20 cellular contexts compared by ENCODE assay signal in genomic region chr12:110230655-110231054, GRCh38. TPM values are rescaled to one million over a fixed set of nuclear protein-coding genes. Genes with fewer than 3 reads are reported as not detected.
A peak's percentile ranks its signal among the peaks of the same experiment; 100 is the strongest.
DNase-seq lines count a peak whose midpoint lies in the region; ATAC-seq and TF ChIP-seq lines count a peak whose summit lies in the region.
"Had no signal": no experiment of that assay in that cellular context is flagged by ENCODE, and none has a peak within 500 bp of the region (broad histone marks: within the 10 kb centered on the region; RNA-seq: fewer than 3 reads in every experiment).

No MANE protein-coding gene starts in this region.

- H3K27me3 ChIP-seq in cardiac muscle cell: no peaks in the 10 kb centered on the region
- H3K27me3 ChIP-seq in thoracic aorta (replicated peaks; ENCODE audit: insufficient read depth): no peaks in the 10 kb centered on the region
- no peaks in the 10 kb centered on the region for H3K27me3 ChIP-seq in foreskin keratinocyte
- H3K27me3 ChIP-seq: BLaER1, Peyer's patch had no signal

- H3K9me3 Mint-ChIP-seq in osteocyte (ENCODE audit: unreplicated experiment): no peaks in the 10 kb centered on the region
- H3K9me3 Mint-ChIP-seq: CD4-positive, CD25-positive, alpha-beta regulatory T cell had no signal

- no peak for ATAC-seq in Right ventricle myocardium superior (ENCODE audit: poor library complexity)
- no peak for ATAC-seq in thoracic aorta (ENCODE audit: insufficient number of reproducible peaks, low FRiP score, low read depth)
- no peak for ATAC-seq in foreskin keratinocyte
- ATAC-seq: SK-N-SH treated with all-trans-retinoic acid at 6 μM for 48 hours had no signal

- H3K36me3 Mint-ChIP-seq in osteocyte (ENCODE audit: unreplicated experiment): peaks cover 4% of the 10 kb centered on the region
- H3K36me3 Mint-ChIP-seq: CD4-positive, CD25-positive, alpha-beta regulatory T cell had no signal

- peak overlapping the region; percentile 71 for H3K27ac ChIP-seq in cardiac muscle cell
- peak overlapping the region; percentile 59 for H3K27ac ChIP-seq in VCaP
- peak overlapping the region; percentile 1 to 20 for H3K27ac ChIP-seq in thoracic aorta
- no peak overlapping the region for H3K27ac ChIP-seq in foreskin keratinocyte
- H3K27ac ChIP-seq: BLaER1, Peyer's patch had no signal

- H3K4me1 Mint-ChIP-seq in osteocyte (ENCODE audit: unreplicated experiment): peaks cover 31% of the 10 kb centered on the region

- no peak overlapping the region for H3K4me3 ChIP-seq in cardiac muscle cell
- no peak overlapping the region for H3K4me3 ChIP-seq in thoracic aorta
- H3K4me3 ChIP-seq: BLaER1, HAP-1, Peyer's patch had no signal

- H3K4me1 ChIP-seq in cardiac muscle cell (ENCODE audit: low read depth): peaks cover 56% of the 10 kb centered on the region
- peaks cover 9 to 37% of the 10 kb centered on the region in 2 donors for H3K4me1 ChIP-seq in thoracic aorta (ENCODE audit: control insufficient read depth in 1 of 2, low read depth in 2 of 2)
- no peaks in the 10 kb centered on the region for H3K4me1 ChIP-seq in foreskin keratinocyte

- intact Hi-C loops in Right ventricle myocardium superior (cut with DNase I): no loop called here

- TF ChIP-seq CTCF in cardiac muscle cell (IDR thresholded peaks at IDR 0.05; ENCODE audit: low read depth, low read length): no peak
- no peak for TF ChIP-seq CTCF in VCaP (conservative IDR thresholded peaks at IDR 0.05)
- no peak for TF ChIP-seq CTCF in osteocyte (IDR thresholded peaks at IDR 0.05)
- no peak for TF ChIP-seq CTCF in thoracic aorta (IDR thresholded peaks at IDR 0.05)
- no peak for TF ChIP-seq CTCF in foreskin keratinocyte (conservative IDR thresholded peaks at IDR 0.05)

- H3K4me3 Mint-ChIP-seq in osteocyte (ENCODE audit: unreplicated experiment): no peak overlapping the region
- H3K4me3 Mint-ChIP-seq: CD4-positive, CD25-positive, alpha-beta regulatory T cell had no signal

- no peaks in the 10 kb centered on the region for H3K27me3 Mint-ChIP-seq in osteocyte (ENCODE audit: unreplicated experiment)

- H3K36me3 ChIP-seq in cardiac muscle cell: no peaks in the 10 kb centered on the region
- H3K36me3 ChIP-seq in thoracic aorta: no peaks in the 10 kb centered on the region
- H3K36me3 ChIP-seq: BLaER1, HAP-1, Peyer's patch had no signal

- H3K27ac Mint-ChIP-seq in osteocyte (ENCODE audit: unreplicated experiment): peak overlapping the region; percentile 80
- H3K27ac Mint-ChIP-seq: CD4-positive, CD25-positive, alpha-beta regulatory T cell had no signal

- DNase-seq in cardiac muscle cell (ENCODE audit: low read depth in 1 of 2, low spot score in 1 of 2) (no peak), Right ventricle myocardium superior (no peak), osteocyte (ENCODE audit: extremely low spot score, unreplicated experiment) (no peak), thoracic aorta (ENCODE audit: low spot score) (no peak), foreskin keratinocyte (no peak), Kasumi-1 (lab: John Stamatoyannopoulos, UW) (no peak), inferior parietal cortex (ENCODE audit: extremely low spot score) (no peak)
- DNase-seq: 8988T; CD4-positive, CD25-positive, alpha-beta regulatory T cell; GOT3; IMR-90; KG1; MM.1S; NCI-H2029; NCI-H446 treated with DMSO at 0.1 percent for 48 hours; Peyer's patch had no signal

- H3K9me3 ChIP-seq in cardiac muscle cell (ENCODE audit: low read depth): no peaks in the 10 kb centered on the region
- H3K9me3 ChIP-seq in thoracic aorta: no peaks in the 10 kb centered on the region
- H3K9me3 ChIP-seq: BLaER1, HAP-1, Peyer's patch had no signal

RNA-seq across cellular contexts. Expression of gene ATP2A2, which starts 50.4 kb away (rescaled TPM):
- total RNA-seq in cardiac muscle cell (297 and 328 TPM in 2 replicates), Right ventricle myocardium superior (3,087 TPM), osteocyte (183 and 197 TPM in 2 replicates), thoracic aorta (100 to 1,000 TPM; 226 to 290 TPM), foreskin keratinocyte (251 and 257 TPM in 2 replicates)
- polyA plus RNA-seq in cardiac muscle cell (300 and 400 TPM in 2 replicates), foreskin keratinocyte (71.6 and 80.2 TPM in 2 replicates)
